9 cellular contexts compared by ENCODE assay signal in the genomic region with DNA sequence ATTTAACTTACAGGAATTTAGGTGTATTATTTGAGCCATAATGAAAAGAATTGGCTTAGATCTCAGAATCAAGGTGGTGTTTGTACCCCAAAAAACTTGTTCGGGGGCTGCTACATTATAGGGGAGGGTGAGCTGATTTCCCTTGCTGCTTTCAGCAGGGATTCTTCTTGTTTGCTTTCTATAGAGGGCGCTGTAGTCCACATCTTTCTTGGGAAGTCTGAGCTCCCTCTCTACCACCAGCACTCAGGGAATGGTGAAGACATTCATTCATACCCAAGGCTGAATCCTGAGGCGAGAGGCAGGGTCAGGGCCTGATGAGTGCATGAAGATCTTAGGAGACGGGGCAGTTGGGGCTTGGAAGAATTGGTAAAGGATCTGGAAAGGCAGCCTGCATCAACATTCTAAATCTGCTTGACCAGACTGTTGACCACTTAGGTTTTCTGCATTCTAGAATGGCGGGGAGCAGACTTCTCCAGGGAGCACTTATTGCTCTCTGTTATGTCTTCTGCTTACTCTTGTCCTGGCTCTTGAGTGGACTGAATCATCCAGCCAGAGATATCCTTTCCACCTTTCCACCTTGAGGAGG. TPM values are rescaled to one million over a fixed set of nuclear protein-coding genes. Genes with fewer than 3 reads are reported as not detected.
DNase-seq lines count a peak whose midpoint lies in the region; FAIRE-seq and TF ChIP-seq lines count a peak whose summit lies in the region.
"Had no signal": no experiment of that assay in that cellular context is flagged by ENCODE, and none has a peak within 500 bp of the region (broad histone marks: within the 10 kb centered on the region; RNA-seq: fewer than 3 reads in every experiment).

No MANE protein-coding gene starts in this region.

- no peak overlapping the region for H3K27ac Mint-ChIP-seq in activated T-helper 2 cell treated with anti-CD3 and anti-CD28 coated beads, Interferon-gamma antibody, Interleukin-2, Interleukin-4, amounts not matched to agents 10 μg/mL and 5 μg/mL and 100 μg/mL, durations not matched to agents 14 hours and 24 hours and 36 hours

- peak; percentile 42 for FAIRE-seq in endothelial cell of umbilical vein (lab: Jason Lieb, UNC)
- FAIRE-seq: colon had no signal

- no peaks in the 10 kb centered on the region for H3K36me3 Mint-ChIP-seq in activated T-helper 2 cell treated with anti-CD3 and anti-CD28 coated beads, Interferon-gamma antibody, Interleukin-2, Interleukin-4, amounts not matched to agents 10 μg/mL and 5 μg/mL and 100 μg/mL, durations not matched to agents 14 hours and 24 hours and 36 hours (ENCODE audit: low read depth)

- no peaks in the 10 kb centered on the region for H3K27me3 Mint-ChIP-seq in activated T-helper 2 cell treated with anti-CD3 and anti-CD28 coated beads, Interferon-gamma antibody, Interleukin-2, Interleukin-4, amounts not matched to agents 10 μg/mL and 5 μg/mL and 100 μg/mL, durations not matched to agents 14 hours and 24 hours and 36 hours (ENCODE audit: low read depth)

- H3K4me3 Mint-ChIP-seq in activated T-helper 2 cell treated with anti-CD3 and anti-CD28 coated beads, Interferon-gamma antibody, Interleukin-2, Interleukin-4, amounts not matched to agents 10 μg/mL and 5 μg/mL and 100 μg/mL, durations not matched to agents 14 hours and 24 hours and 36 hours (ENCODE audit: low read depth): no peak overlapping the region

- peak; percentile 89 for TF ChIP-seq CTCF in 22Rv1 (IDR thresholded peaks at IDR 0.05)
- 0 out of 2 replicates have a peak, but pooled peaks have one; percentile 41 for TF ChIP-seq CTCF in GM12875 (IDR thresholded peaks at IDR 0.05; ENCODE audit: borderline replicate concordance, insufficient read depth, low read depth, low read length)
- peak; percentile 39 to 52 for TF ChIP-seq CTCF in endothelial cell of umbilical vein (IDR thresholded peaks at IDR 0.05; ENCODE audit: extremely low read depth in 1 of 2, insufficient read depth in 1 of 2, low read depth in 1 of 2, low read length in 2 of 2)
- no peak for TF ChIP-seq CTCF in tibial artery (IDR thresholded peaks at IDR 0.05)

- CTCF ChIA-PET in endothelial cell of umbilical vein (lab: Charles Lee): interaction anchor here (0.5 to 2.9 kb wide), 49 partner anchors 8 to 517 kb away, joined by 3 to 26 read pairs (median 4); a partner anchor contains a TSS

- no peaks in the 10 kb centered on the region for H3K9me3 ChIP-seq in NT2/D1 (ENCODE audit: insufficient read depth, low read length)
- no peaks in the 10 kb centered on the region for H3K9me3 ChIP-seq in endothelial cell of umbilical vein (replicated peaks; ENCODE audit: control insufficient read depth, insufficient read depth, low read length)
- no peaks in the 10 kb centered on the region for H3K9me3 ChIP-seq in tibial artery

- no peaks in the 10 kb centered on the region for H3K79me2 ChIP-seq in endothelial cell of umbilical vein (ENCODE audit: control insufficient read depth, insufficient read depth, low read length)

- H3K27ac ChIP-seq in 22Rv1 (no peak overlapping the region), endothelial cell of umbilical vein (ENCODE audit: insufficient read depth, low read depth, low read length) (no peak overlapping the region), tibial artery (no peak overlapping the region)

- dilution Hi-C loops in endothelial cell of umbilical vein (cut with MboI; ENCODE audit: extremely low pct_ligation_motif_present, low sequenced_read_pairs): no loop called here

- H3K9ac ChIP-seq in NT2/D1 (ENCODE audit: insufficient read length, low read depth): no peak overlapping the region
- no peak overlapping the region for H3K9ac ChIP-seq in endothelial cell of umbilical vein (replicated peaks; ENCODE audit: extremely low read depth, insufficient read depth, low read length)

- H3K36me3 ChIP-seq in NT2/D1 (ENCODE audit: insufficient read depth, insufficient read length, low read length) (peaks cover 29% of the 10 kb centered on the region), endothelial cell of umbilical vein (ENCODE audit: control insufficient read depth in 2 of 2, extremely low read depth in 1 of 2, insufficient read depth in 2 of 2, low read length in 2 of 2) (peaks cover 0 to 9% of the 10 kb centered on the region in 2 experiments), tibial artery (peaks cover 0 to 34% (median 7%) of the 10 kb centered on the region in 3 donors)

- no peaks in the 10 kb centered on the region for H3K9me1 ChIP-seq in endothelial cell of umbilical vein (replicated peaks; ENCODE audit: control insufficient read depth, extremely low read depth, insufficient read depth, low read length)

- no peak overlapping the region for H3K4me2 ChIP-seq in endothelial cell of umbilical vein (ENCODE audit: insufficient read depth, low read length)

- DNase-seq in NT2/D1 (ENCODE audit: low read depth, low spot score) (peak; percentile 61), endothelial cell of umbilical vein (ENCODE audit: low read depth, low spot score) (peak; percentile 22), renal cortical epithelial cell (ENCODE audit: low read depth) (peak; percentile 43), tibial artery (no peak)
- DNase-seq in stimulated activated CD4-positive, alpha-beta T cell treated with anti-CD3 and anti-CD28 coated beads, Interleukin-2, amount 100 ng/mL, for 48 hours: no peak
- no peak for DNase-seq in activated T-helper 2 cell treated with anti-CD3 and anti-CD28 coated beads, Interferon-gamma antibody, Interleukin-2, Interleukin-4, amounts not matched to agents 10 μg/mL and 5 μg/mL and 100 μg/mL, durations not matched to agents 14 hours and 24 hours and 36 hours (ENCODE audit: low spot score)

- peaks cover 10% of the 10 kb centered on the region for H3K4me1 ChIP-seq in NT2/D1 (ENCODE audit: insufficient read depth, insufficient read length)
- peaks cover 7% of the 10 kb centered on the region for H3K4me1 ChIP-seq in endothelial cell of umbilical vein (ENCODE audit: control insufficient read depth, extremely low read depth, insufficient read depth, low read length)
- no peaks in the 10 kb centered on the region for H3K4me1 ChIP-seq in tibial artery

- no peak overlapping the region for H3K4me3 ChIP-seq in GM12875 (ENCODE audit: low read depth, low read length)
- H3K4me3 ChIP-seq in NT2/D1 (ENCODE audit: insufficient read length, low read depth): no peak overlapping the region
- H3K4me3 ChIP-seq in endothelial cell of umbilical vein (replicated peaks in 1 of 3; ENCODE audit: insufficient read depth in 1 of 3, low read depth in 1 of 3, low read length in 3 of 3): no peak overlapping the region
- H3K4me3 ChIP-seq in tibial artery: no peak overlapping the region

- H4K20me1 ChIP-seq in endothelial cell of umbilical vein (replicated peaks; ENCODE audit: control insufficient read depth, extremely low read depth, insufficient read depth, low read length): no peaks in the 10 kb centered on the region

- H3K9me3 Mint-ChIP-seq in activated T-helper 2 cell treated with anti-CD3 and anti-CD28 coated beads, Interferon-gamma antibody, Interleukin-2, Interleukin-4, amounts not matched to agents 10 μg/mL and 5 μg/mL and 100 μg/mL, durations not matched to agents 14 hours and 24 hours and 36 hours: no peaks in the 10 kb centered on the region

- no peak overlapping the region for H2AFZ ChIP-seq in endothelial cell of umbilical vein (ENCODE audit: low read depth, low read length)

- no TSS peak for BruUV-seq in endothelial cell of umbilical vein (replicated peaks; lab: Mats Ljungman, UMichigan)

- no peak for TF ChIP-seq POLR2A in endothelial cell of umbilical vein (IDR thresholded peaks at IDR 0.05; ENCODE audit: low read depth, low read length)

- no peaks in the 10 kb centered on the region for H3K4me1 Mint-ChIP-seq in activated T-helper 2 cell treated with anti-CD3 and anti-CD28 coated beads, Interferon-gamma antibody, Interleukin-2, Interleukin-4, amounts not matched to agents 10 μg/mL and 5 μg/mL and 100 μg/mL, durations not matched to agents 14 hours and 24 hours and 36 hours (ENCODE audit: low read depth)

- POLR2A ChIA-PET in endothelial cell of umbilical vein (lab: Charles Lee): no interaction called here

- H3K27me3 ChIP-seq in NT2/D1 (ENCODE audit: insufficient read depth, insufficient read length) (no peaks in the 10 kb centered on the region), endothelial cell of umbilical vein (ENCODE audit: control insufficient read depth in 2 of 2, insufficient read depth in 2 of 2, low read length in 2 of 2) (no peaks in the 10 kb centered on the region), tibial artery (no peaks in the 10 kb centered on the region)

- intact Hi-C loops in endothelial cell of umbilical vein (cut with micrococcal nuclease) (loop anchor here (1.0 kb wide), 2 partner anchors 35 to 142 kb away; no protein-coding TSS in a partner anchor), tibial artery (cut with DNase I; ENCODE audit: low total_unique reads) (no loop called here)
- intact Hi-C loops in activated T-helper 2 cell treated with anti-CD3 and anti-CD28 coated beads, Interferon-gamma antibody, Interleukin-2, Interleukin-4, amounts not matched to agents 10 μg/mL and 5 μg/mL and 100 μg/mL, durations not matched to agents 14 hours and 24 hours and 36 hours (cut with micrococcal nuclease): loop anchor here (2.0 kb wide), 1 partner anchor 273 kb away; no protein-coding TSS in a partner anchor

RNA-seq across cellular contexts. Expression of a gene that starts 18.9 kb away (rescaled TPM):
- total RNA-seq in endothelial cell of umbilical vein (not detected in 2 replicates), renal cortical epithelial cell (not detected in 2 replicates)
- polyA plus RNA-seq in endothelial cell of umbilical vein: not detected in 2 replicates
- polyA plus RNA-seq in endothelial cell of umbilical vein (2011; cell fraction: cytosol; rRNA removed): not detected in 2 replicates
- polyA plus RNA-seq in endothelial cell of umbilical vein (2011; cell fraction: nucleus; rRNA removed): not detected in 2 replicates
- not detected in 2 replicates for polyA plus RNA-seq in endothelial cell of umbilical vein (2012)
- polyA minus RNA-seq in endothelial cell of umbilical vein: not detected in 2 replicates
- not detected for polyA minus RNA-seq in endothelial cell of umbilical vein (2011; cell fraction: cytosol; rRNA and poly(A)+ RNA removed)
- not detected in 2 replicates for polyA minus RNA-seq in endothelial cell of umbilical vein (2011; cell fraction: nucleus; rRNA and poly(A)+ RNA removed)
- not detected in 2 replicates for total RNA-seq in activated T-helper 2 cell treated with anti-CD3 and anti-CD28 coated beads, Interferon-gamma antibody, Interleukin-2, Interleukin-4, amounts not matched to agents 10 μg/mL and 5 μg/mL and 100 μg/mL, durations not matched to agents 14 hours and 24 hours and 36 hours

RNA-seq across cellular contexts. Expression of a gene that starts 23.8 kb away (rescaled TPM):
- total RNA-seq in endothelial cell of umbilical vein (3.8 and 4.2 TPM in 2 replicates), renal cortical epithelial cell (0.17 and 2.6 TPM in 2 replicates)
- 1.8 and 2.5 TPM in 2 replicates for polyA plus RNA-seq in endothelial cell of umbilical vein
- 2.1 and 2.5 TPM in 2 replicates for polyA plus RNA-seq in endothelial cell of umbilical vein (2011; cell fraction: cytosol; rRNA removed)
- 7.4 and 8.5 TPM in 2 replicates for polyA plus RNA-seq in endothelial cell of umbilical vein (2011; cell fraction: nucleus; rRNA removed)
- 2.0 and 2.5 TPM in 2 replicates for polyA plus RNA-seq in endothelial cell of umbilical vein (2012)
- polyA minus RNA-seq in endothelial cell of umbilical vein: 2.7 and 4.2 TPM in 2 replicates
- polyA minus RNA-seq in endothelial cell of umbilical vein (2011; cell fraction: cytosol; rRNA and poly(A)+ RNA removed): 5.0 TPM
- polyA minus RNA-seq in endothelial cell of umbilical vein (2011; cell fraction: nucleus; rRNA and poly(A)+ RNA removed): 3.8 and 3.9 TPM in 2 replicates
- 0.05 and 0.07 TPM in 2 replicates for total RNA-seq in activated T-helper 2 cell treated with anti-CD3 and anti-CD28 coated beads, Interferon-gamma antibody, Interleukin-2, Interleukin-4, amounts not matched to agents 10 μg/mL and 5 μg/mL and 100 μg/mL, durations not matched to agents 14 hours and 24 hours and 36 hours

RNA-seq across cellular contexts. Expression of a gene that starts 54.2 kb away (rescaled TPM):
- total RNA-seq in endothelial cell of umbilical vein (not detected in 2 replicates), renal cortical epithelial cell (not detected in 2 replicates)
- polyA plus RNA-seq in endothelial cell of umbilical vein: not detected in 2 replicates
- not detected in 2 replicates for polyA plus RNA-seq in endothelial cell of umbilical vein (2011; cell fraction: cytosol; rRNA removed)
- polyA plus RNA-seq in endothelial cell of umbilical vein (2011; cell fraction: nucleus; rRNA removed): not detected in 2 replicates
- polyA plus RNA-seq in endothelial cell of umbilical vein (2012): 0.31 TPM in 1 of 2 replicates, not detected in the other
- polyA minus RNA-seq in endothelial cell of umbilical vein: 1.4 TPM in 1 of 2 replicates, not detected in the other
- not detected for polyA minus RNA-seq in endothelial cell of umbilical vein (2011; cell fraction: cytosol; rRNA and poly(A)+ RNA removed)
- polyA minus RNA-seq in endothelial cell of umbilical vein (2011; cell fraction: nucleus; rRNA and poly(A)+ RNA removed): not detected in 2 replicates
- total RNA-seq in activated T-helper 2 cell treated with anti-CD3 and anti-CD28 coated beads, Interferon-gamma antibody, Interleukin-2, Interleukin-4, amounts not matched to agents 10 μg/mL and 5 μg/mL and 100 μg/mL, durations not matched to agents 14 hours and 24 hours and 36 hours: 0.84 and 1.0 TPM in 2 replicates

Comparison
In these comparisons a context has a peak if more than half of its experiments do, and no peak if none do; other contexts are left out.
1. CTCF ChIP-seq: peak in 22Rv1 (single experiment), GM12875 (single experiment) and endothelial cell of umbilical vein (2 of 2); none in tibial artery (0 of 2).
2. DNase-seq: peak in NT2/D1 (single experiment), endothelial cell of umbilical vein (single experiment) and renal cortical epithelial cell (single experiment); none in tibial artery (0 of 2), stimulated activated CD4-positive, alpha-beta T cell treated with anti-CD3 and anti-CD28 coated beads, Interleukin-2, amount 100 ng/mL, for 48 hours (0 of 2) and activated T-helper 2 cell treated with anti-CD3 and anti-CD28 coated beads, Interferon-gamma antibody, Interleukin-2, Interleukin-4, amounts not matched to agents 10 μg/mL and 5 μg/mL and 100 μg/mL, durations not matched to agents 14 hours and 24 hours and 36 hours (single experiment).